17 cellular contexts compared by ENCODE assay signal in the genomic region with DNA sequence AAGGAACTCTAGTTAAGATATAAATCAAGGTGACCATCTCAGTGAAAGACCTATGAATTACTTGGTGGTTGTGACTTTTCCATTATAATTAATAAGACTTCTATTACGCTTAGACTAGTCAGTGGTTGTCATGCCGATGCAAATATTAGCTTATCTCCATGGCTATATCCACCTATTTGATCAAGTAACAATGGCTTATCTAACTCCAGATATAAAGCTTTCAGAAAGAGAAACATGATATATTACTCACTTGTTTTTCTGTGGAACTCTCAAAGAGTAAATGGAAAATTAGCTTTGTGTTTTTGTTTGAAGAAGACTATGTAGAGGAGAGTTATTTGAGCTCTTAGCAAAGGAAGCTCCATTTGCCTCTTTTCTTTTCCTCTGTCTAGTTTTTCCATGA.
"Had no signal": no experiment of that assay in that cellular context is flagged by ENCODE, and none has a peak within 500 bp of the region (broad histone marks: within the 10 kb centered on the region; RNA-seq: fewer than 3 reads in every experiment).

No MANE protein-coding gene starts in this region.

- H3K36me3 ChIP-seq: adrenal gland, spleen had no signal

- H3K27ac Mint-ChIP-seq: brain; dendritic cell treated with granulocyte-macrophage colony-stimulating factor and Interleukin-4, amounts not matched to agents 40 ng/mL and 50 ng/mL, for 4 days; naive thymus-derived CD4-positive, alpha-beta T cell; stimulated activated memory B cell treated with anti-CD40 and anti-IgM and Interleukin-4, amounts not matched to agents 10 μg/mL and 1 μg/mL and 100 μg/mL, for 72 hours; T-helper 17 cell had no signal

- H3K27ac ChIP-seq: adrenal gland, spleen had no signal

- H3K27me3 ChIP-seq: adrenal gland, spleen had no signal

- H3K4me3 ChIP-seq: adrenal gland, spleen had no signal

- H3K9me3 Mint-ChIP-seq: dendritic cell treated with granulocyte-macrophage colony-stimulating factor and Interleukin-4, amounts not matched to agents 40 ng/mL and 50 ng/mL, for 4 days; stimulated activated memory B cell treated with anti-CD40 and anti-IgM and Interleukin-4, amounts not matched to agents 10 μg/mL and 1 μg/mL and 100 μg/mL, for 72 hours had no signal

- H3K27me3 Mint-ChIP-seq: brain; dendritic cell treated with granulocyte-macrophage colony-stimulating factor and Interleukin-4, amounts not matched to agents 40 ng/mL and 50 ng/mL, for 4 days; stimulated activated memory B cell treated with anti-CD40 and anti-IgM and Interleukin-4, amounts not matched to agents 10 μg/mL and 1 μg/mL and 100 μg/mL, for 72 hours had no signal

- ATAC-seq: esophagus mucosa; left lobe of liver; naive thymus-derived CD4-positive, alpha-beta T cell; sciatic nerve; stimulated activated memory B cell treated with anti-CD40 and anti-IgM and Interleukin-4, amounts not matched to agents 10 μg/mL and 1 μg/mL and 100 μg/mL, for 72 hours; T-helper 17 cell had no signal

- H3K4me1 ChIP-seq: adrenal gland, spleen had no signal

- H3K4me3 Mint-ChIP-seq: brain; dendritic cell treated with granulocyte-macrophage colony-stimulating factor and Interleukin-4, amounts not matched to agents 40 ng/mL and 50 ng/mL, for 4 days; naive thymus-derived CD4-positive, alpha-beta T cell; stimulated activated memory B cell treated with anti-CD40 and anti-IgM and Interleukin-4, amounts not matched to agents 10 μg/mL and 1 μg/mL and 100 μg/mL, for 72 hours; T-helper 17 cell had no signal

- DNase-seq: activated naive CD4-positive, alpha-beta T cell treated with anti-CD3 and anti-CD28 coated beads, Interleukin-2, amount 50 U/mL, for 16 hours; activated T-cell treated with anti-CD3 and anti-CD28 coated beads, Interleukin-2, amount 50 U/mL, for 1 hour; adrenal gland; foreskin fibroblast; mammary epithelial cell; naive thymus-derived CD4-positive, alpha-beta T cell; nucleus accumbens; spleen; stimulated activated CD4-positive, alpha-beta T cell treated with anti-CD3 and anti-CD28 coated beads, Interleukin-1b, Interleukin-23, amount 100 ng/mL, for 48 hours; T-helper 17 cell; trophoblast cell had no signal

- H3K36me3 Mint-ChIP-seq: brain; naive thymus-derived CD4-positive, alpha-beta T cell; stimulated activated memory B cell treated with anti-CD40 and anti-IgM and Interleukin-4, amounts not matched to agents 10 μg/mL and 1 μg/mL and 100 μg/mL, for 72 hours had no signal

- H3K4me1 Mint-ChIP-seq: naive thymus-derived CD4-positive, alpha-beta T cell; stimulated activated memory B cell treated with anti-CD40 and anti-IgM and Interleukin-4, amounts not matched to agents 10 μg/mL and 1 μg/mL and 100 μg/mL, for 72 hours; T-helper 17 cell had no signal
